23 cellular contexts compared by ENCODE assay signal in genomic region chr7:121603886-121604285, GRCh38.
A peak's percentile ranks its signal among the peaks of the same experiment; 100 is the strongest.
DNase-seq lines count a peak whose midpoint lies in the region; ATAC-seq and TF ChIP-seq lines count a peak whose summit lies in the region.
"Had no signal": no experiment of that assay in that cellular context is flagged by ENCODE, and none has a peak within 500 bp of the region (broad histone marks: within the 10 kb centered on the region; RNA-seq: fewer than 3 reads in every experiment).

No MANE protein-coding gene starts in this region.

- H3K4me2 ChIP-seq in skeletal muscle satellite cell (ENCODE audit: low read length): peak overlapping the region; percentile 62
- H3K4me2 ChIP-seq: BLaER1 had no signal

- ATAC-seq in gastroesophageal sphincter: no peak
- ATAC-seq: GM12878, K562 had no signal

- H3K4me1 ChIP-seq in skeletal muscle satellite cell (ENCODE audit: control insufficient read depth, insufficient read depth, low read length) (peaks cover 22% of the 10 kb centered on the region), gastroesophageal sphincter (peaks cover 0 to 9% (median 0%) of the 10 kb centered on the region in 3 donors)
- H3K4me1 ChIP-seq: BLaER1, SJCRH30 had no signal

- no peak for TF ChIP-seq EP300 in gastroesophageal sphincter (IDR thresholded peaks at IDR 0.05)

- no peaks in the 10 kb centered on the region for H3K27me3 ChIP-seq in skeletal muscle satellite cell (ENCODE audit: control insufficient read depth, insufficient read depth, low read length)
- no peaks in the 10 kb centered on the region for H3K27me3 ChIP-seq in gastroesophageal sphincter
- H3K27me3 ChIP-seq: BLaER1, SJCRH30 had no signal

- H3K4me3 ChIP-seq in skeletal muscle satellite cell (ENCODE audit: low read length) (no peak overlapping the region), gastroesophageal sphincter (no peak overlapping the region)
- H3K4me3 ChIP-seq: BLaER1, GM12878, GM23248, K562, SJCRH30 had no signal

- 71% methylated on average over 2 of the region's 2 CpGs; no CpG with 5 or more reads in 1 of the 2 donors for WGBS in gastroesophageal sphincter (ENCODE audit: low coverage in 1 of 2), 2 donors

- peak overlapping the region; percentile 50 to 80 (median 65) for H3K4me3 Mint-ChIP-seq in brain
- no peak overlapping the region for H3K4me3 Mint-ChIP-seq in mesothelial cell of epicardium
- H3K4me3 Mint-ChIP-seq: CD4-positive, alpha-beta T cell had no signal

- no peak overlapping the region for H3K9ac ChIP-seq in skeletal muscle satellite cell (ENCODE audit: low read depth, low read length)
- H3K9ac ChIP-seq: BLaER1, GM23248 had no signal

- H3K36me3 Mint-ChIP-seq in brain (no peaks in the 10 kb centered on the region), mesothelial cell of epicardium (no peaks in the 10 kb centered on the region)

- DNase-seq in NCI-H526 (lab: John Stamatoyannopoulos, UW) (peak; percentile 56 to 64), mesothelial cell of epicardium (ENCODE audit: low spot score in 2 of 2, unreplicated experiment in 2 of 2) (no peak), NCI-H774 (lab: John Stamatoyannopoulos, UW) (no peak)
- no peak for DNase-seq in activated CD4-positive, alpha-beta T cell treated with anti-CD3 and anti-CD28 coated beads for 4 hours
- DNase-seq: ACHN; CD4-positive, alpha-beta T cell; COR-L47; DND-41; MM.1S; NCI-H1048; NCI-H1436 treated with DMSO at 0.1 percent for 48 hours; NCI-H1930; NCI-H2227 treated with DMSO at 0.1 percent for 48 hours; NCI-H510A; SJCRH30 had no signal

- H3K36me3 ChIP-seq in skeletal muscle satellite cell (ENCODE audit: insufficient read depth, low read length) (no peaks in the 10 kb centered on the region), gastroesophageal sphincter (no peaks in the 10 kb centered on the region)
- H3K36me3 ChIP-seq: BLaER1, SJCRH30 had no signal

- H3K27me3 Mint-ChIP-seq in brain: peaks cover 4% of the 10 kb centered on the region
- H3K27me3 Mint-ChIP-seq in mesothelial cell of epicardium (ENCODE audit: low read depth): no peaks in the 10 kb centered on the region

- H3K9me3 ChIP-seq in skeletal muscle satellite cell (replicated peaks; ENCODE audit: low read length): no peaks in the 10 kb centered on the region
- H3K9me3 ChIP-seq in gastroesophageal sphincter: peaks cover 0 to 4% (median 0%) of the 10 kb centered on the region in 3 donors
- H3K9me3 ChIP-seq: SJCRH30 had no signal

- H3K9me3 Mint-ChIP-seq in brain: peaks cover 4 to 14% (median 5%) of the 10 kb centered on the region in 5 experiments
- no peaks in the 10 kb centered on the region for H3K9me3 Mint-ChIP-seq in mesothelial cell of epicardium
- H3K9me3 Mint-ChIP-seq: CD4-positive, alpha-beta T cell had no signal

- no peak for TF ChIP-seq CTCF in brain (conservative IDR thresholded peaks at IDR 0.05)
- no peak for TF ChIP-seq CTCF in mesothelial cell of epicardium (IDR thresholded peaks at IDR 0.05; ENCODE audit: unreplicated experiment)
- TF ChIP-seq CTCF in gastroesophageal sphincter (IDR thresholded peaks at IDR 0.05): no peak

- H3K27ac Mint-ChIP-seq in brain (peak overlapping the region; percentile 63 to 95 (median 90)), mesothelial cell of epicardium (peak overlapping the region; percentile 82)
- H3K27ac Mint-ChIP-seq: CD4-positive, alpha-beta T cell had no signal

- no peak overlapping the region for H3K27ac ChIP-seq in gastroesophageal sphincter
- H3K27ac ChIP-seq: BLaER1, GM23248, HL-60, SJCRH30 had no signal

- no peak for TF ChIP-seq POLR2A in gastroesophageal sphincter (IDR thresholded peaks at IDR 0.05)

- H3K4me1 Mint-ChIP-seq in brain (peaks cover 62% of the 10 kb centered on the region), mesothelial cell of epicardium (peaks cover 31% of the 10 kb centered on the region)

Comparison
In these comparisons a context has a peak if more than half of its experiments do, and no peak if none do; other contexts are left out.
1. DNase-seq: peak in NCI-H526 (2 of 2); none in mesothelial cell of epicardium (0 of 2), NCI-H774 (single experiment) and activated CD4-positive, alpha-beta T cell treated with anti-CD3 and anti-CD28 coated beads for 4 hours (0 of 2).